30 cellular contexts compared by ENCODE assay signal in the genomic region with DNA sequence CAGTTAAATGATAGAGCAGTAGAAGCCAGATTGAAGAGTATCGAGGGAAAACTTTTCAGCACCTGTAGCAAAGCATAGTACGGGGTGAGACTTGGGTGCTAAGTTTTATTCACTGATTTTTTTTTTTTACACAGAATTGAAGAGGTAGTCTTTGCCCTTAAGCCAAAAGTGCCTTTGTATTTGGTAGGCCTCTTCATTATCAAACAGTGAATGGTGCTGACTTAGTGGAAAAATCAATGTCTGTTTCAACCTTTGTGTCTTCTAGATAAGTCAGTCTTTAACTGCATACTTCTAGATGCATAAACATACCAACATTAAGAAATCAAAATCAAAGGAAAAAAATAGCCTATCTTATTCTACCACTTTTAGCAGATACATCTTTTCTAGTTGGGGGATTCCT. TPM values are rescaled to one million over a fixed set of nuclear protein-coding genes. Genes with fewer than 3 reads are reported as not detected.
"Had no signal": no experiment of that assay in that cellular context is flagged by ENCODE, and none has a peak within 500 bp of the region (broad histone marks: within the 10 kb centered on the region; RNA-seq: fewer than 3 reads in every experiment).

No MANE protein-coding gene starts in this region.

- H3K9me3 Mint-ChIP-seq: naive thymus-derived CD4-positive, alpha-beta T cell; natural killer cell treated with Interleukin-12 subunit alpha and Interleukin-12 subunit beta and Interleukin-15 and Interleukin-18, amount 100 ng/mL, for 72 hours; nephron progenitor cell; neural crest cell; stimulated activated memory B cell treated with anti-CD40 and anti-IgM and Interleukin-4, amounts not matched to agents 10 μg/mL and 1 μg/mL and 100 μg/mL, for 72 hours; stimulated activated naive CD8-positive, alpha-beta T cell treated with anti-CD3 and anti-CD28 coated beads, Interleukin-15, amount 100 ng/mL, for 72 hours; type B pancreatic cell had no signal

- ATAC-seq: naive thymus-derived CD4-positive, alpha-beta T cell; natural killer cell treated with Interleukin-12 subunit alpha and Interleukin-12 subunit beta and Interleukin-15 and Interleukin-18, amount 100 ng/mL, for 72 hours; pancreas; psoas muscle; right cardiac atrium; sciatic nerve; stimulated activated memory B cell treated with anti-CD40 and anti-IgM and Interleukin-4, amounts not matched to agents 10 μg/mL and 1 μg/mL and 100 μg/mL, for 72 hours; stimulated activated naive CD8-positive, alpha-beta T cell treated with anti-CD3 and anti-CD28 coated beads, Interleukin-15, amount 100 ng/mL, for 72 hours; stimulated activated naive CD8-positive, alpha-beta T cell treated with anti-CD3 and anti-CD28 coated beads, Interleukin-15, Interleukin-2, amounts not matched to agents 100 U/mL and 50 U/mL, for 24 hours had no signal

- H3K27me3 Mint-ChIP-seq: naive thymus-derived CD4-positive, alpha-beta T cell; natural killer cell treated with Interleukin-12 subunit alpha and Interleukin-12 subunit beta and Interleukin-15 and Interleukin-18, amount 100 ng/mL, for 72 hours; stimulated activated memory B cell treated with anti-CD40 and anti-IgM and Interleukin-4, amounts not matched to agents 10 μg/mL and 1 μg/mL and 100 μg/mL, for 72 hours; stimulated activated naive CD8-positive, alpha-beta T cell treated with anti-CD3 and anti-CD28 coated beads, Interleukin-15, amount 100 ng/mL, for 72 hours; type B pancreatic cell had no signal

- H3K4me1 Mint-ChIP-seq: nephron progenitor cell; neural crest cell; stimulated activated memory B cell treated with anti-CD40 and anti-IgM and Interleukin-4, amounts not matched to agents 10 μg/mL and 1 μg/mL and 100 μg/mL, for 72 hours; stimulated activated naive CD8-positive, alpha-beta T cell treated with anti-CD3 and anti-CD28 coated beads, Interleukin-15, amount 100 ng/mL, for 72 hours had no signal

- H3K4me3 ChIP-seq: pancreas, psoas muscle, skin epidermis, smooth muscle cell, spleen, suprapubic skin, testis, tibial artery, transverse colon, uterus had no signal

- H3K27ac ChIP-seq: neutrophil, pancreas, psoas muscle, skin epidermis, spleen, suprapubic skin, testis, tibial artery, transverse colon, uterus had no signal

- FAIRE-seq: pancreas had no signal

- H3K4me3 Mint-ChIP-seq: naive thymus-derived CD4-positive, alpha-beta T cell; natural killer cell treated with Interleukin-12 subunit alpha and Interleukin-12 subunit beta and Interleukin-15 and Interleukin-18, amount 100 ng/mL, for 72 hours; nephron progenitor cell; neural crest cell; stimulated activated memory B cell treated with anti-CD40 and anti-IgM and Interleukin-4, amounts not matched to agents 10 μg/mL and 1 μg/mL and 100 μg/mL, for 72 hours; stimulated activated naive CD8-positive, alpha-beta T cell treated with anti-CD3 and anti-CD28 coated beads, Interleukin-15, amount 100 ng/mL, for 72 hours; type B pancreatic cell had no signal

- H3K36me3 ChIP-seq: uterus had no signal

- H3K27me3 ChIP-seq: neutrophil, pancreas, spleen, suprapubic skin, testis, tibial artery, transverse colon, uterus had no signal

- H3K4me1 ChIP-seq: pancreas, suprapubic skin, uterus had no signal

- H3K27ac Mint-ChIP-seq: naive thymus-derived CD4-positive, alpha-beta T cell; natural killer cell treated with Interleukin-12 subunit alpha and Interleukin-12 subunit beta and Interleukin-15 and Interleukin-18, amount 100 ng/mL, for 72 hours; nephron progenitor cell; stimulated activated naive CD8-positive, alpha-beta T cell treated with anti-CD3 and anti-CD28 coated beads, Interleukin-15, amount 100 ng/mL, for 72 hours; type B pancreatic cell had no signal

- H3K9me3 ChIP-seq: neutrophil, pancreas, psoas muscle, spleen, suprapubic skin, testis, tibial artery, transverse colon, uterus had no signal

- H3K4me2 ChIP-seq: smooth muscle cell had no signal

- DNase-seq: naive thymus-derived CD4-positive, alpha-beta T cell; nephron progenitor cell; nucleus accumbens; pancreas; psoas muscle; right cardiac atrium; spleen; stimulated activated CD4-positive, alpha-beta T cell treated with anti-CD3 and anti-CD28 coated beads, Interleukin-12 subunit alpha, Interleukin-12 subunit beta, amount 100 ng/mL, for 4 hours; stimulated activated CD4-positive, alpha-beta T cell treated with anti-CD3 and anti-CD28 coated beads, Interleukin-1b, Interleukin-23, amount 100 ng/mL, for 48 hours; stimulated activated CD4-positive, alpha-beta T cell treated with anti-CD3 and anti-CD28 coated beads, Interleukin-4, amount 100 ng/mL, for 1 hour; stimulated activated CD4-positive, alpha-beta T cell treated with anti-CD3 and anti-CD28 coated beads, Interleukin-4, amount 100 ng/mL, for 4 hours; stimulated activated CD8-positive, alpha-beta memory T cell treated with anti-CD3 and anti-CD28 coated beads, Interleukin-4, amount 100 ng/mL, for 48 hours; stimulated activated naive CD4-positive, alpha-beta T cell; stimulated activated naive CD8-positive, alpha-beta T cell treated with anti-CD3 and anti-CD28 coated beads, Interleukin-15, amount 100 ng/mL, for 72 hours; stimulated activated naive CD8-positive, alpha-beta T cell treated with anti-CD3 and anti-CD28 coated beads, Interleukin-15, Interleukin-2, amounts not matched to agents 100 U/mL and 50 U/mL, for 24 hours; substantia nigra; testis; tibial artery; transverse colon; uterus had no signal

RNA-seq across cellular contexts. Expression of gene PCDH12, which starts 24.6 kb away (rescaled TPM):
- total RNA-seq: osteocyte, smooth muscle cell had no signal
